ENCODE assay signal across 23 cellular contexts in genomic region chr3:6518709-6519345, GRCh38.
"Had no signal": no experiment of that assay in that cellular context is flagged by ENCODE, and none has a peak within 500 bp of the region (broad histone marks: within the 10 kb centered on the region; RNA-seq: fewer than 3 reads in every experiment).

No MANE protein-coding gene starts in this region.

- H3K27me3 Mint-ChIP-seq: central memory CD8-positive, alpha-beta T cell; dendritic cell treated with granulocyte-macrophage colony-stimulating factor and Interleukin-4, amounts not matched to agents 40 ng/mL and 50 ng/mL, for 4 days had no signal

- H3K36me3 Mint-ChIP-seq: stimulated activated effector memory CD8-positive, alpha-beta T cell treated with anti-CD3 and anti-CD28 coated beads, Interleukin-12 subunit alpha, Interleukin-12 subunit beta, amount 100 ng/mL, for 72 hours had no signal

- H3K4me3 ChIP-seq: colonic mucosa, lower lobe of right lung, prostate gland, right atrium auricular region, sigmoid colon, stomach, thyroid gland, vagina had no signal

- H3K4me1 Mint-ChIP-seq: central memory CD8-positive, alpha-beta T cell; immature natural killer cell; natural killer cell; stimulated activated effector memory CD8-positive, alpha-beta T cell treated with anti-CD3 and anti-CD28 coated beads, Interleukin-12 subunit alpha, Interleukin-12 subunit beta, amount 100 ng/mL, for 72 hours had no signal

- H3K4me1 ChIP-seq: colonic mucosa, lower lobe of right lung, prostate gland, right atrium auricular region, sigmoid colon, stomach, thyroid gland, vagina had no signal

- ATAC-seq: left lobe of liver; lower lobe of right lung; natural killer cell; stimulated activated effector memory CD8-positive, alpha-beta T cell treated with anti-CD3 and anti-CD28 coated beads, Interleukin-12 subunit alpha, Interleukin-12 subunit beta, amount 100 ng/mL, for 72 hours had no signal

- H3K27ac Mint-ChIP-seq: dendritic cell treated with granulocyte-macrophage colony-stimulating factor and Interleukin-4, amounts not matched to agents 40 ng/mL and 50 ng/mL, for 4 days; immature natural killer cell; natural killer cell; stimulated activated effector memory CD8-positive, alpha-beta T cell treated with anti-CD3 and anti-CD28 coated beads, Interleukin-12 subunit alpha, Interleukin-12 subunit beta, amount 100 ng/mL, for 72 hours had no signal

- H3K36me3 ChIP-seq: colonic mucosa, lower lobe of right lung, prostate gland, right atrium auricular region, sigmoid colon, stomach, thyroid gland, vagina had no signal

- DNase-seq: colonic mucosa; effector CD8-positive, alpha-beta T cell; head of caudate nucleus; immature natural killer cell; lower lobe of right lung; natural killer cell; nucleus accumbens; sigmoid colon; stimulated activated CD4-positive, alpha-beta T cell treated with anti-CD3 and anti-CD28 coated beads, Interleukin-2, amount 100 ng/mL, for 24 hours; stimulated activated CD4-positive, alpha-beta T cell treated with anti-CD3 and anti-CD28 coated beads, Interleukin-4, amount 100 ng/mL, for 24 hours; stimulated activated naive CD4-positive, alpha-beta T cell treated with Interleukin-2 at 50 U/mL for 16 hours; stomach; thyroid gland; trophoblast cell had no signal

- FAIRE-seq: frontal cortex, keratinocyte had no signal

- H3K9me3 ChIP-seq: colonic mucosa, lower lobe of right lung, prostate gland, right atrium auricular region, stomach, thyroid gland, vagina had no signal

- H3K27me3 ChIP-seq: colonic mucosa, right atrium auricular region, sigmoid colon, stomach, thyroid gland, vagina had no signal

- H3K27ac ChIP-seq: colonic mucosa, lower lobe of right lung, prostate gland, right atrium auricular region, sigmoid colon, stomach, thyroid gland, vagina had no signal

- H3K4me3 Mint-ChIP-seq: central memory CD8-positive, alpha-beta T cell; dendritic cell treated with granulocyte-macrophage colony-stimulating factor and Interleukin-4, amounts not matched to agents 40 ng/mL and 50 ng/mL, for 4 days; immature natural killer cell; natural killer cell; stimulated activated effector memory CD8-positive, alpha-beta T cell treated with anti-CD3 and anti-CD28 coated beads, Interleukin-12 subunit alpha, Interleukin-12 subunit beta, amount 100 ng/mL, for 72 hours had no signal
